In the genomic region with DNA sequence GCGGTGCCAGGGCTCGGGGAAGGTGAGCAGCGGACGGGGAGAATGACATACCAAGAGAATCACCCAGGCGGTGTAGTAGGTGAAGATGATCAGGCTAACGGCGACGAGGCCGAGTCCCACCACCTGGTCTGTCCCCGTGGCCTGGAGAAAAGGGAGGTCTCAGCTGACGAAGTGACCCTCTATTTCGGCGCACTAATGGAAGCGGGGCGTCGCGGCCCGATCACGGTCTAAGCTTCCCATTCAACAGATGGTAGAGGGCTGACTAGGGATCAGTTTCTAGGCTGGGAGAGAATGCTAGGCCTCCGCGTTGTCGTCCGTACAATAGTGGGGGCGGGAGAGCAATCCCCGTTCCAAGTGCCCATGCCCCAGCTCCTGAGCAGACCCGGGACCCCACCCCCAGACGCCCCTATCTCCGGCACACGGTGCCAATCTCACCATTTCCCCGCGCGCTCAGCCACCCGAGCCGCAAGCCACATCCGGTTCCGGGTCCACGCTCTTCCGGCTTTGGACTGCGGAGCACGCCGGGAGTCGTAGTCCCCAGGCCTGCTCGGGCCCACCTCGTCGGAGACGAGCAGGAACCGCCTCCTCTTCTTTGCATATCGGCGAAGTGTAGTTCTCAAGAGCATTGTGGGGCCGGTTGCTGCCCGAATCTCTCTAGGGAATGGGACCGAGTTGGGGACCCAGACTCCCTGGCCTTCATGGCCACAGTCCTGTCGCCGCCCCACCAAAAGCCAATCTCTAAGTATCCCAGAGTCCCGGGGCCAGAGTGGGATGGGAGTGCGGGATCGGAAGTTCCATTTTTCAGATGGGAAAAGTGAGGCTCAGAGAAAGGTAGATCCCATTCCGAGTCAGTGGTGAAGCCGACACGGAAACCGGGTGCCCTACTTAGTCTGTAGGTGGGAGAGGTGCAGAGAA, we compare ENCODE assay signal across 1 cellular context.
TF ChIP-seq lines count a peak whose summit lies in the region.

Gene DPM2 (minus strand): TSS at position 472 of the 915 bp plus-strand sequence. CDS start 34 bp downstream, at position 438.

TF ChIP-seq in HepG2, 621 proteins besides CTCF, POLR2A, EP300 and RAD21 (continued from another document):
- TF ChIP-seq, protein P1, sequence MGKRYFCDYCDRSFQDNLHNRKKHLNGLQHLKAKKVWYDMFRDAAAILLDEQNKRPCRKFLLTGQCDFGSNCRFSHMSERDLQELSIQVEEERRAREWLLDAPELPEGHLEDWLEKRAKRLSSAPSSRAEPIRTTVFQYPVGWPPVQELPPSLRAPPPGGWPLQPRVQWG (CRISPR knock-in tag; IDR thresholded peaks at IDR 0.05; ENCODE audit: borderline replicate concordance, low read depth): no peak
- TF ChIP-seq RFXANK (CRISPR knock-in tag; IDR thresholded peaks at IDR 0.05) (no peak), HOXD1 (CRISPR knock-in tag; IDR thresholded peaks at IDR 0.05) (no peak; the same call in 1 of the 2 replicates), TSC22D2 (CRISPR knock-in tag; IDR thresholded peaks at IDR 0.05; ENCODE audit: borderline replicate concordance) (no peak), MATR3 (CRISPR knock-in tag; IDR thresholded peaks at IDR 0.05) (no peak), CENPX (CRISPR knock-in tag; IDR thresholded peaks at IDR 0.05) (no peak), ZNF558 (CRISPR knock-in tag; IDR thresholded peaks at IDR 0.05; ENCODE audit: borderline replicate concordance) (no peak), ARNT2 (CRISPR knock-in tag; IDR thresholded peaks at IDR 0.05; ENCODE audit: low read depth) (peak; percentile 31; the same call in 1 of the 2 replicates), PCBP1 (IDR thresholded peaks at IDR 0.05; ENCODE audit: borderline replicate concordance, low read depth, low read length) (peak; percentile 60; the same call in 1 of the 2 replicates), NFE2L2 (IDR thresholded peaks at IDR 0.05; ENCODE audit: low read length) (no peak), ZSCAN25 (CRISPR knock-in tag; IDR thresholded peaks at IDR 0.05) (no peak), IRF9 (CRISPR knock-in tag; IDR thresholded peaks at IDR 0.05; ENCODE audit: borderline replicate concordance) (peak; percentile 62; the same call in 1 of the 2 replicates), SSRP1 (CRISPR knock-in tag; IDR thresholded peaks at IDR 0.05) (no peak), HIC2 (CRISPR knock-in tag; IDR thresholded peaks at IDR 0.05; ENCODE audit: low read depth) (peak; percentile 43), REPIN1 (CRISPR knock-in tag; IDR thresholded peaks at IDR 0.05; ENCODE audit: borderline replicate concordance, low read depth) (no peak; the same call in 1 of the 2 replicates), KLF12 (CRISPR knock-in tag; IDR thresholded peaks at IDR 0.05; ENCODE audit: borderline replicate concordance) (no peak), ZNF850 (CRISPR knock-in tag; conservative IDR thresholded peaks at IDR 0.05) (no peak)
- TF ChIP-seq, protein P2, sequence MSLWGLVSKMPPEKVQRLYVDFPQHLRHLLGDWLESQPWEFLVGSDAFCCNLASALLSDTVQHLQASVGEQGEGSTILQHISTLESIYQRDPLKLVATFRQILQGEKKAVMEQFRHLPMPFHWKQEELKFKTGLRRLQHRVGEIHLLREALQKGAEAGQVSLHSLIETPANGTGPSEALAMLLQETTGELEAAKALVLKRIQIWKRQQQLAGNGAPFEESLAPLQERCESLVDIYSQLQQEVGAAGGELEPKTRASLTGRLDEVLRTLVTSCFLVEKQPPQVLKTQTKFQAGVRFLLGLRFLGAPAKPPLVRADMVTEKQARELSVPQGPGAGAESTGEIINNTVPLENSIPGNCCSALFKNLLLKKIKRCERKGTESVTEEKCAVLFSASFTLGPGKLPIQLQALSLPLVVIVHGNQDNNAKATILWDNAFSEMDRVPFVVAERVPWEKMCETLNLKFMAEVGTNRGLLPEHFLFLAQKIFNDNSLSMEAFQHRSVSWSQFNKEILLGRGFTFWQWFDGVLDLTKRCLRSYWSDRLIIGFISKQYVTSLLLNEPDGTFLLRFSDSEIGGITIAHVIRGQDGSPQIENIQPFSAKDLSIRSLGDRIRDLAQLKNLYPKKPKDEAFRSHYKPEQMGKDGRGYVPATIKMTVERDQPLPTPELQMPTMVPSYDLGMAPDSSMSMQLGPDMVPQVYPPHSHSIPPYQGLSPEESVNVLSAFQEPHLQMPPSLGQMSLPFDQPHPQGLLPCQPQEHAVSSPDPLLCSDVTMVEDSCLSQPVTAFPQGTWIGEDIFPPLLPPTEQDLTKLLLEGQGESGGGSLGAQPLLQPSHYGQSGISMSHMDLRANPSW (CRISPR knock-in tag; IDR thresholded peaks at IDR 0.05; ENCODE audit: borderline replicate concordance): no peak
